ENCODE assay signal across 11 cellular contexts in the genomic region with DNA sequence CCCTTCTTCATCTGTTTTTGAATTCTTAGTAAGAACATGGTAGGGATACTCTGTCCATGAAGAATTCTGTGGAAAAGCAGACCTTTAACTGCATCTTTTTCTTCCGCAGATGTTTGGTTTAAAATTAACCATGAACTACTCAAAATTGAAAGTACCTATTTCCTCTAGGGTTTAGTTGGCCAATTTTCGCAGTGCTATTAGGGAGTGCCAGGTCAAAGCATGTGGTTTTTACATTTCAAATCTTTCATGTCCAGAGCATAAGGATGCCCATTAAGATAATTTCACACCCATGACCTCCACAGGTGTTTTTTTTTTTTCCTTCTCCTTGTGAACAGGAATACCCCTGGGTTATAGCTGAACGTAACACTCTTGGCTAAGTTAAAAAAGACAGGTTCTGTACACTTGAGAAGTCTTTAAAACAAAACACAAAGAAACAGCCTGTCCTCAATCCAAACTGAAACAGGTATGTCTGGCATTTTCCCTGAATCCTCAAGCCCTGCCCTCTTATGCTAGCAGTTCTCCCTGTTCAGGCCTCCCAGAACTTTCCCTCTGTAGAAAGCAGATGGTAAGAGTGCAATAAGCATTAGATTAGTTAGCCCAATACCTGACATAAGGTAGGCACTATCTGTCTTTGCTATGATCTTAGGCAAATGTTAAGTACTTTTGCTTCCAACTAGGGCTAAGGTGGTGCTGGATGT.
A peak's percentile ranks its signal among the peaks of the same experiment; 100 is the strongest.
DNase-seq lines count a peak whose midpoint lies in the region; ATAC-seq and TF ChIP-seq lines count a peak whose summit lies in the region.
"Had no signal": no experiment of that assay in that cellular context is flagged by ENCODE, and none has a peak within 500 bp of the region (broad histone marks: within the 10 kb centered on the region; RNA-seq: fewer than 3 reads in every experiment).

No MANE protein-coding gene starts in this region.

- POLR2A ChIA-PET in activated B cell treated with CpG ODN at 0.5 μM for 24 hours (lab: Charles Lee), result interaction anchor here (0.7 to 2.0 kb wide), 4 partner anchors 9 to 130 kb away, joined by 3 to 6 read pairs (median 4); no protein-coding TSS in a partner anchor

- H3K4me3 ChIP-seq in GM23338 (no peak overlapping the region), skin epidermis (no peak overlapping the region)

- CTCF ChIA-PET in activated B cell treated with CpG ODN at 0.5 μM for 24 hours (lab: Charles Lee), result interaction anchor here (0.9 to 2.1 kb wide), 2 partner anchors 12 to 202 kb away, joined by 4 to 6 read pairs; no protein-coding TSS in a partner anchor

- H3K27ac Mint-ChIP-seq in GM23338, result peak overlapping the region; percentile 47; the same call in 1 of the 2 replicates
- peak overlapping the region; percentile 80 for H3K27ac Mint-ChIP-seq in activated B cell treated with CpG ODN at 0.5 μM for 24 hours

- H3K4me1 Mint-ChIP-seq in GM23338, result peaks cover 6% of the 10 kb centered on the region
- peaks cover 86% of the 10 kb centered on the region for H3K4me1 Mint-ChIP-seq in activated B cell treated with CpG ODN at 0.5 μM for 24 hours

- H3K9me2 ChIP-seq in GM23338 (ENCODE audit: insufficient read depth), result no peaks in the 10 kb centered on the region

- H3K79me2 ChIP-seq in GM23338 (replicated peaks; ENCODE audit: insufficient read depth), result peaks cover 66% of the 10 kb centered on the region

- H3K36me3 ChIP-seq in GM23338 (ENCODE audit: insufficient read depth), result no peaks in the 10 kb centered on the region

- H3K27me3 ChIP-seq in GM23338 (ENCODE audit: insufficient read depth), result no peaks in the 10 kb centered on the region

- H3K4me1 ChIP-seq in GM23338 (ENCODE audit: insufficient read depth), result no peaks in the 10 kb centered on the region

- H3F3A ChIP-seq in GM23338 (replicated peaks; ENCODE audit: low read depth), result no peaks in the 10 kb centered on the region

- TF ChIP-seq CTCF in GM23338 (conservative IDR thresholded peaks at IDR 0.05; ENCODE audit: low read depth in 2 of 2) (no peak), activated B cell treated with CpG ODN at 0.5 μM for 24 hours (IDR thresholded peaks at IDR 0.05) (no peak)

- H3K36me3 Mint-ChIP-seq in GM23338 (ENCODE audit: low read depth) (peaks cover 20% of the 10 kb centered on the region), activated B cell treated with CpG ODN at 0.5 μM for 24 hours (ENCODE audit: low read depth) (peaks cover 66% of the 10 kb centered on the region)

- no peak overlapping the region for H3K4me3 Mint-ChIP-seq in GM23338
- peak overlapping the region; percentile 57 for H3K4me3 Mint-ChIP-seq in activated B cell treated with CpG ODN at 0.5 μM for 24 hours

- H3K27me3 Mint-ChIP-seq in GM23338 (ENCODE audit: insufficient read depth, low read depth, poor library complexity), result no peaks in the 10 kb centered on the region
- no peaks in the 10 kb centered on the region for H3K27me3 Mint-ChIP-seq in activated B cell treated with CpG ODN at 0.5 μM for 24 hours

- no peaks in the 10 kb centered on the region for H3K9me3 Mint-ChIP-seq in GM23338
- H3K9me3 Mint-ChIP-seq in activated B cell treated with CpG ODN at 0.5 μM for 24 hours, result no peaks in the 10 kb centered on the region

- peaks cover 16% of the 10 kb centered on the region; the same call in 1 of the 2 replicates for H4K20me1 ChIP-seq in GM23338 (replicated peaks; ENCODE audit: insufficient read depth)

- DNase-seq in GM23338 (ENCODE audit: low spot score) (no peak), activated B cell treated with CpG ODN at 0.5 μM for 24 hours (no peak), dermis blood vessel endothelial cell (no peak), HCEC 1CT (no peak), A172 (ENCODE audit: low spot score) (no peak), GOT3 (lab: John Stamatoyannopoulos, UW) (no peak)
- DNase-seq: central memory CD4-positive, alpha-beta T cell; GF-D8; NCI-H446 had no signal

- intact Hi-C loops in activated B cell treated with CpG ODN at 0.5 μM for 24 hours (cut with micrococcal nuclease), result no loop called here

- no peak overlapping the region for H2AFZ ChIP-seq in GM23338

- no peak overlapping the region for H3K4me2 ChIP-seq in GM23338

- no peak overlapping the region for H3K27ac ChIP-seq in GM23338 (ENCODE audit: low read depth)
- peak overlapping the region in 12 of 21 experiments; percentile 2 to 78 (median 42) for H3K27ac ChIP-seq in skin epidermis

- peak; percentile 50 for ATAC-seq in GM18861 (IDR thresholded peaks at IDR 0.05; ENCODE audit: unreplicated experiment)
- ATAC-seq in GM23338, result no peak
- no peak for ATAC-seq in activated B cell treated with CpG ODN at 0.5 μM for 24 hours (ENCODE audit: low read depth)

TF ChIP-seq in GM23338, 12 proteins besides CTCF, POLR2A, EP300 and RAD21 (continues in another document):
- TF ChIP-seq POLR2AphosphoS5 (IDR thresholded peaks at IDR 0.05; ENCODE audit: low read depth) (no peak), ZNF331 (CRISPR knock-in tag; IDR thresholded peaks at IDR 0.05; ENCODE audit: low read depth) (no peak), STAT1 (IDR thresholded peaks at IDR 0.05; ENCODE audit: unreplicated experiment) (no peak), CREB1 (CRISPR knock-in tag; IDR thresholded peaks at IDR 0.05; ENCODE audit: low read depth) (no peak), NANOG (IDR thresholded peaks at IDR 0.05; ENCODE audit: borderline replicate concordance) (no peak), EZH2phosphoT487 (IDR thresholded peaks at IDR 0.05; ENCODE audit: unreplicated experiment) (no peak), JUNB (IDR thresholded peaks at IDR 0.05; ENCODE audit: unreplicated experiment) (no peak), EZH2 (IDR thresholded peaks at IDR 0.05; ENCODE audit: low read depth, unreplicated experiment) (no peak)
- TF ChIP-seq, protein P1, sequence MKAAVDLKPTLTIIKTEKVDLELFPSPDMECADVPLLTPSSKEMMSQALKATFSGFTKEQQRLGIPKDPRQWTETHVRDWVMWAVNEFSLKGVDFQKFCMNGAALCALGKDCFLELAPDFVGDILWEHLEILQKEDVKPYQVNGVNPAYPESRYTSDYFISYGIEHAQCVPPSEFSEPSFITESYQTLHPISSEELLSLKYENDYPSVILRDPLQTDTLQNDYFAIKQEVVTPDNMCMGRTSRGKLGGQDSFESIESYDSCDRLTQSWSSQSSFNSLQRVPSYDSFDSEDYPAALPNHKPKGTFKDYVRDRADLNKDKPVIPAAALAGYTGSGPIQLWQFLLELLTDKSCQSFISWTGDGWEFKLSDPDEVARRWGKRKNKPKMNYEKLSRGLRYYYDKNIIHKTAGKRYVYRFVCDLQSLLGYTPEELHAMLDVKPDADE (IDR thresholded peaks at IDR 0.05), result no peak
- TF ChIP-seq, protein P2, sequence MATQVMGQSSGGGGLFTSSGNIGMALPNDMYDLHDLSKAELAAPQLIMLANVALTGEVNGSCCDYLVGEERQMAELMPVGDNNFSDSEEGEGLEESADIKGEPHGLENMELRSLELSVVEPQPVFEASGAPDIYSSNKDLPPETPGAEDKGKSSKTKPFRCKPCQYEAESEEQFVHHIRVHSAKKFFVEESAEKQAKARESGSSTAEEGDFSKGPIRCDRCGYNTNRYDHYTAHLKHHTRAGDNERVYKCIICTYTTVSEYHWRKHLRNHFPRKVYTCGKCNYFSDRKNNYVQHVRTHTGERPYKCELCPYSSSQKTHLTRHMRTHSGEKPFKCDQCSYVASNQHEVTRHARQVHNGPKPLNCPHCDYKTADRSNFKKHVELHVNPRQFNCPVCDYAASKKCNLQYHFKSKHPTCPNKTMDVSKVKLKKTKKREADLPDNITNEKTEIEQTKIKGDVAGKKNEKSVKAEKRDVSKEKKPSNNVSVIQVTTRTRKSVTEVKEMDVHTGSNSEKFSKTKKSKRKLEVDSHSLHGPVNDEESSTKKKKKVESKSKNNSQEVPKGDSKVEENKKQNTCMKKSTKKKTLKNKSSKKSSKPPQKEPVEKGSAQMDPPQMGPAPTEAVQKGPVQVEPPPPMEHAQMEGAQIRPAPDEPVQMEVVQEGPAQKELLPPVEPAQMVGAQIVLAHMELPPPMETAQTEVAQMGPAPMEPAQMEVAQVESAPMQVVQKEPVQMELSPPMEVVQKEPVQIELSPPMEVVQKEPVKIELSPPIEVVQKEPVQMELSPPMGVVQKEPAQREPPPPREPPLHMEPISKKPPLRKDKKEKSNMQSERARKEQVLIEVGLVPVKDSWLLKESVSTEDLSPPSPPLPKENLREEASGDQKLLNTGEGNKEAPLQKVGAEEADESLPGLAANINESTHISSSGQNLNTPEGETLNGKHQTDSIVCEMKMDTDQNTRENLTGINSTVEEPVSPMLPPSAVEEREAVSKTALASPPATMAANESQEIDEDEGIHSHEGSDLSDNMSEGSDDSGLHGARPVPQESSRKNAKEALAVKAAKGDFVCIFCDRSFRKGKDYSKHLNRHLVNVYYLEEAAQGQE (IDR thresholded peaks at IDR 0.05; ENCODE audit: unreplicated experiment), result no peak
